In the genomic region with DNA sequence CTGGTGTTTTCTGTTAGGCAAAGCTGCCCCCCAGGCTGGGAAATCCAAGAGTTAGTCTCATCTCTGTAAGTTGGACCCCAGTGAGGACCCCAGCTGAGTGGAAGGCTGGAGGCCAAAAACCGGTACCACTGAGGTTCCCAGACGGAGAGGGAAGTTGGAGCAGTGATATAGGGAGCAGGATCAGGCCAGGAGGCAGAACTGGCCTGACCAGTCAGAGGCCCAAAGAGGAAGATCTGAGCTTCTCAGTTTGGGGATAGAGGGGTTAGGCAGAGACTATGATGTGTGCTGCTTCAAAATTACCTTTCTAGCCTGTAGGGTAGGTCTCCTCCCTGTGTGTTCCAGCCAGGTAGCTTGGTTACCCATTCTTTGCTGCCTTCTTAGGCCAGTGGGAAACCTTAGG, we compare ENCODE assay signal across 12 cellular contexts. TPM values are rescaled to one million over a fixed set of nuclear protein-coding genes. Genes with fewer than 3 reads are reported as not detected.
DNase-seq lines count a peak whose midpoint lies in the region; ATAC-seq and TF ChIP-seq lines count a peak whose summit lies in the region.
"Had no signal": no experiment of that assay in that cellular context is flagged by ENCODE, and none has a peak within 500 bp of the region (broad histone marks: within the 10 kb centered on the region; RNA-seq: fewer than 3 reads in every experiment).

No MANE protein-coding gene starts in this region.

- H3K4me1 ChIP-seq in right atrium auricular region (peaks cover 4 to 78% of the 10 kb centered on the region in 2 donors), foreskin keratinocyte (peaks cover 8% of the 10 kb centered on the region), rectal smooth muscle tissue (ENCODE audit: control insufficient read depth, insufficient read depth, low read length) (peaks cover 9% of the 10 kb centered on the region)

- H3K27ac ChIP-seq in right atrium auricular region (peak overlapping the region; percentile 66 to 79), foreskin keratinocyte (peak overlapping the region; percentile 26), rectal smooth muscle tissue (ENCODE audit: low read depth, low read length) (peak overlapping the region; percentile 30)

- H3K9me3 ChIP-seq in right atrium auricular region: no peaks in the 10 kb centered on the region

- no peak for TF ChIP-seq CTCF in right atrium auricular region (IDR thresholded peaks at IDR 0.05)
- TF ChIP-seq CTCF in foreskin keratinocyte (conservative IDR thresholded peaks at IDR 0.05): no peak

- no peak for ATAC-seq in Right ventricle myocardium inferior
- ATAC-seq in foreskin keratinocyte: no peak

- DNase-seq in right atrium auricular region (ENCODE audit: low spot score): no peak
- DNase-seq in Right ventricle myocardium inferior (ENCODE audit: missing footprints): no peak
- no peak for DNase-seq in foreskin keratinocyte
- DNase-seq in stimulated activated CD4-positive, alpha-beta T cell treated with anti-CD3 and anti-CD28 coated beads, Interleukin-15, amount 100 ng/mL, for 24 hours: no peak
- no peak for DNase-seq in anterior cingulate cortex (lab: John Stamatoyannopoulos, UW)
- no peak for DNase-seq in KBM-7
- no peak for DNase-seq in NCI-H2171 (lab: John Stamatoyannopoulos, UW)
- DNase-seq: activated CD4-positive, alpha-beta T cell treated with anti-CD3 and anti-CD28 coated beads for 48 hours; activated naive CD4-positive, alpha-beta T cell treated with anti-CD3 and anti-CD28 coated beads, Interleukin-2, amount 10 ng/mL, durations not matched to agents 7 days and 5 days; immature natural killer cell; MM.1S had no signal

- no peak overlapping the region for H3K9ac ChIP-seq in rectal smooth muscle tissue (ENCODE audit: low read length)

- H3K27me3 ChIP-seq in right atrium auricular region (no peaks in the 10 kb centered on the region), foreskin keratinocyte (no peaks in the 10 kb centered on the region), rectal smooth muscle tissue (ENCODE audit: control insufficient read depth, insufficient read depth, low read length) (no peaks in the 10 kb centered on the region)

- H3K4me3 ChIP-seq in right atrium auricular region (no peak overlapping the region), rectal smooth muscle tissue (ENCODE audit: low read length) (no peak overlapping the region)

- H3K36me3 ChIP-seq in right atrium auricular region (no peaks in the 10 kb centered on the region), rectal smooth muscle tissue (ENCODE audit: control insufficient read depth, insufficient read depth, low read length) (no peaks in the 10 kb centered on the region)

- intact Hi-C loops in Right ventricle myocardium inferior (cut with DNase I): no loop called here

- in situ Hi-C loops in KBM-7 (cut with MboI; ENCODE audit: low pct_unique_long_range_greater_than_20kb, low sequenced_read_pairs): no loop called here

RNA-seq across cellular contexts. Expression of a gene that starts 4.6 kb away (rescaled TPM):
- total RNA-seq in right atrium auricular region (100 to 1,000 TPM; 109 to 194 TPM), Right ventricle myocardium inferior (87.8 TPM), foreskin keratinocyte (164 and 177 TPM in 2 replicates)
- polyA plus RNA-seq in foreskin keratinocyte: 231 and 251 TPM in 2 replicates

RNA-seq across cellular contexts. Expression of a gene that starts 6.7 kb away (rescaled TPM):
- total RNA-seq in right atrium auricular region (10 to 100 TPM; 37.2 to 61.7 TPM), Right ventricle myocardium inferior (62.1 TPM), foreskin keratinocyte (0.99 and 1.6 TPM in 2 replicates)
- 5.3 and 6.3 TPM in 2 replicates for polyA plus RNA-seq in foreskin keratinocyte

RNA-seq across cellular contexts. Expression of a gene that starts 11.5 kb away (rescaled TPM):
- total RNA-seq in right atrium auricular region (10 to 100 TPM; 15.8 to 21.7 TPM), Right ventricle myocardium inferior (10.8 TPM), foreskin keratinocyte (8.1 and 8.8 TPM in 2 replicates)
- 12.7 and 12.8 TPM in 2 replicates for polyA plus RNA-seq in foreskin keratinocyte

RNA-seq across cellular contexts. Expression of a gene that starts 13.6 kb away (rescaled TPM):
- total RNA-seq in right atrium auricular region: 10 to 100 TPM; 11.9 to 26.1 TPM
- total RNA-seq in Right ventricle myocardium inferior: 26.1 TPM
- 93.1 and 116 TPM in 2 replicates for total RNA-seq in foreskin keratinocyte
- 286 and 294 TPM in 2 replicates for polyA plus RNA-seq in foreskin keratinocyte

RNA-seq across cellular contexts. Expression of a gene that starts 20.9 kb away (rescaled TPM):
- 10 to 100 TPM in 1 of 2 donors, 1 to 10 TPM in 1; 8.9 to 11.1 TPM for total RNA-seq in right atrium auricular region
- total RNA-seq in Right ventricle myocardium inferior: 26.4 TPM
- 12.8 and 13.5 TPM in 2 replicates for total RNA-seq in foreskin keratinocyte
- polyA plus RNA-seq in foreskin keratinocyte: 14.8 and 16.2 TPM in 2 replicates

Comparison
In these comparisons a context has a peak if more than half of its experiments do, and no peak if none do; other contexts are left out.
1. RNA of a gene that starts 6.7 kb away (total RNA-seq): 62.1 TPM in Right ventricle myocardium inferior (single experiment) and 37.2 to 61.7 TPM in right atrium auricular region; 0.99 to 1.6 TPM in foreskin keratinocyte; every median in the first group is over 10 times any median in the second.
2. Peak in every context shown above with its lines, with median percentiles within 50 percentile points of each other: H3K27ac ChIP-seq.